Comparison of ENCODE assay signal across 17 cellular contexts in the genomic region with DNA sequence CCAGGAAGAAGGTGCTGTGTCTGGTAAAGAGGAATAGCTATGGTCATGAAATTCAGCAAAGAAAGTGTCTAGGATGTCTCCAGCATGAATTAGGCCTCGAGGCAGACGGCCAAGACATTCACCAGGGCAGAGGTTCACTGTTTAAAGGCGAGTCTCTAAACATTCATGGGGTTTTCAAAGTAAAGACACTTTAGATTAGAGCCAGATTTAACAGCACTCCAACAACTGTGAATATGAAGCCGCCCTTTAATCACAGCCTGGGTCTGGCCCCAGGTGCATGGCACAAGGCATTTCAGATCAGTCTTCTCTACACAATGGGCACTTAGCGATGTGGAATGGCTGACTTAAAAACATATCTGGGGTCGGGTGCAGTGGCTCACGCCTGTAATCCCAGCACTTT.
"Had no signal": no experiment of that assay in that cellular context is flagged by ENCODE, and none has a peak within 500 bp of the region (broad histone marks: within the 10 kb centered on the region; RNA-seq: fewer than 3 reads in every experiment).

No MANE protein-coding gene starts in this region.

- H3K4me3 Mint-ChIP-seq: activated naive CD8-positive, alpha-beta T cell treated with anti-CD3 and anti-CD28 coated beads, Interleukin-2, amount 10 ng/mL, durations not matched to agents 7 days and 5 days; activated T-helper 1 cell treated with anti-CD3 and anti-CD28 coated beads, Interleukin-12 subunit alpha, Interleukin-12 subunit beta, Interleukin-2, Interleukin-4 antibody, amounts not matched to agents 30 ng/mL and 10 ng/mL and 1 ng/mL, durations not matched to agents 14 hours and 24 hours and 36 hours; naive thymus-derived CD8-positive, alpha-beta T cell had no signal

- H3K4me1 ChIP-seq: breast epithelium, upper lobe of right lung had no signal

- H3K9me3 ChIP-seq: breast epithelium, gastroesophageal sphincter, heart right ventricle, right atrium auricular region, upper lobe of right lung had no signal

- H3K36me3 ChIP-seq: breast epithelium, right atrium auricular region, upper lobe of right lung had no signal

- DNase-seq: activated CD4-positive, CD25-positive, alpha-beta regulatory T cell treated with anti-CD3 and anti-CD28 coated beads, Interleukin-2, amount 50 U/mL, for 72 hours; activated naive CD4-positive, alpha-beta T cell; activated naive CD8-positive, alpha-beta T cell treated with anti-CD3 and anti-CD28 coated beads, Interleukin-2, amount 10 ng/mL, durations not matched to agents 7 days and 5 days; cerebellar nuclear complex; heart right ventricle; naive thymus-derived CD8-positive, alpha-beta T cell; stimulated activated CD4-positive, alpha-beta T cell treated with anti-CD3 and anti-CD28 coated beads, Interleukin-15, amount 100 ng/mL, for 24 hours; stimulated activated CD4-positive, alpha-beta T cell treated with anti-CD3 and anti-CD28 coated beads, Interleukin-4, amount 100 ng/mL, for 1 hour; stimulated activated naive CD8-positive, alpha-beta T cell treated with anti-CD3 and anti-CD28 coated beads, Interleukin-15, Interleukin-2, amounts not matched to agents 100 U/mL and 50 U/mL, for 24 hours; T-helper 9 cell; upper lobe of right lung had no signal

- H3K27ac Mint-ChIP-seq: activated naive CD8-positive, alpha-beta T cell treated with anti-CD3 and anti-CD28 coated beads, Interleukin-2, amount 10 ng/mL, durations not matched to agents 7 days and 5 days; activated T-helper 1 cell treated with anti-CD3 and anti-CD28 coated beads, Interleukin-12 subunit alpha, Interleukin-12 subunit beta, Interleukin-2, Interleukin-4 antibody, amounts not matched to agents 30 ng/mL and 10 ng/mL and 1 ng/mL, durations not matched to agents 14 hours and 24 hours and 36 hours; progenitor cell of endocrine pancreas had no signal

- H3K9me3 Mint-ChIP-seq: activated T-helper 1 cell treated with anti-CD3 and anti-CD28 coated beads, Interleukin-12 subunit alpha, Interleukin-12 subunit beta, Interleukin-2, Interleukin-4 antibody, amounts not matched to agents 30 ng/mL and 10 ng/mL and 1 ng/mL, durations not matched to agents 14 hours and 24 hours and 36 hours; naive thymus-derived CD8-positive, alpha-beta T cell had no signal

- ATAC-seq: gastroesophageal sphincter; naive thymus-derived CD8-positive, alpha-beta T cell; stimulated activated naive CD8-positive, alpha-beta T cell treated with anti-CD3 and anti-CD28 coated beads, Interleukin-15, Interleukin-2, amounts not matched to agents 100 U/mL and 50 U/mL, for 24 hours had no signal

- H3K27me3 Mint-ChIP-seq: activated naive CD8-positive, alpha-beta T cell treated with anti-CD3 and anti-CD28 coated beads, Interleukin-2, amount 10 ng/mL, durations not matched to agents 7 days and 5 days; naive thymus-derived CD8-positive, alpha-beta T cell; progenitor cell of endocrine pancreas had no signal

- H3K27me3 ChIP-seq: breast epithelium, gastroesophageal sphincter, heart right ventricle, right atrium auricular region, upper lobe of right lung had no signal

- H3K4me3 ChIP-seq: breast epithelium, gastroesophageal sphincter, heart right ventricle, right atrium auricular region, upper lobe of right lung had no signal

- H3K27ac ChIP-seq: breast epithelium, epithelial cell of prostate, gastroesophageal sphincter, right atrium auricular region, upper lobe of right lung had no signal
